In the genomic region with DNA sequence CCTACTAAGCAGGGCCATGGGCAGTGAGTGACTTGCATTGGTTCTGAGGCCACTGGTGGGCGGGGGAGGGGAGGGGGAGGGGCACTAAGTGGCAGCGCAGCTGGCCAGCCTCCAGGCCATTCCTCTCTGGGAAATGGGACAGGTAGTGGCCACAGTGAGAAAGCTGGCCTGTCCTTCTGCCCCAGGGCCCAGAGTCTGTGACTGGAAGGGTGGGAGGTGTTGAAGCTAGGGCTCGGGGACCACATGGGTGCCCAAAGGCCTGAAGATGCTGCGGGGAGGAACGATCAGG, we compare ENCODE assay signal across 37 cellular contexts. TPM values are rescaled to one million over a fixed set of nuclear protein-coding genes. Genes with fewer than 3 reads are reported as not detected.
"Had no signal": no experiment of that assay in that cellular context is flagged by ENCODE, and none has a peak within 500 bp of the region (broad histone marks: within the 10 kb centered on the region; RNA-seq: fewer than 3 reads in every experiment).

No MANE protein-coding gene starts in this region.

- H3K36me3 Mint-ChIP-seq: activated CD4-positive, alpha-beta memory T cell treated with anti-CD3 and anti-CD28 coated beads for 36 hours; activated naive CD4-positive, alpha-beta T cell treated with anti-CD3 and anti-CD28 coated beads, Interleukin-2, amount 50 U/mL, for 24 hours; activated naive CD8-positive, alpha-beta T cell; activated naive CD8-positive, alpha-beta T cell treated with anti-CD3 and anti-CD28 coated beads, Interleukin-2, amount 10 ng/mL, durations not matched to agents 7 days and 5 days; brain had no signal

- H3K27me3 Mint-ChIP-seq: activated B cell treated with CpG ODN at 0.5 μM for 24 hours had no signal

- H3K9me3 ChIP-seq: ascending aorta had no signal

- H3K27ac Mint-ChIP-seq: activated B cell treated with CpG ODN at 0.5 μM for 24 hours; activated CD4-positive, alpha-beta memory T cell treated with anti-CD3 and anti-CD28 coated beads for 36 hours; activated CD4-positive, alpha-beta T cell treated with anti-CD3 and anti-CD28 coated beads, Interleukin-2, amount 10 ng/mL, durations not matched to agents 24 days and 14 days; activated CD8-positive, alpha-beta T cell treated with anti-CD3 and anti-CD28 coated beads for 36 hours; activated naive CD4-positive, alpha-beta T cell treated with anti-CD3 and anti-CD28 coated beads for 36 hours; activated naive CD4-positive, alpha-beta T cell treated with anti-CD3 and anti-CD28 coated beads, Interleukin-2, amount 50 U/mL, for 24 hours; activated naive CD8-positive, alpha-beta T cell; activated naive CD8-positive, alpha-beta T cell treated with anti-CD3 and anti-CD28 coated beads, Interleukin-2, amount 10 ng/mL, durations not matched to agents 7 days and 5 days; activated naive CD8-positive, alpha-beta T cell treated with anti-CD3 and anti-CD28 coated beads, Interleukin-2, amount 50 U/mL, for 24 hours; activated T-cell treated with anti-CD3 and anti-CD28 coated beads, Interleukin-2, amount 50 U/mL, for 72 hours; activated T-helper 1 cell treated with anti-CD3 and anti-CD28 coated beads, Interleukin-12 subunit alpha, Interleukin-12 subunit beta, Interleukin-2, Interleukin-4 antibody, amounts not matched to agents 30 ng/mL and 10 ng/mL and 1 ng/mL, durations not matched to agents 14 hours and 24 hours and 36 hours; activated T-helper 17 cell treated with anti-CD3 and anti-CD28 coated beads, Interleukin-2, amount 50 U/mL, for 72 hours; brain; T-helper 1 cell treated with Interleukin-12 subunit alpha and Interleukin-12 subunit beta and Interleukin-4 antibody, amounts not matched to agents 30 μg/mL and 1 μg/mL, for 36 hours; T-helper 2 cell treated with Interferon-gamma antibody and Interleukin-4, amounts not matched to agents 5 μg/mL and 100 μg/mL, for 36 hours had no signal

- H3K4me3 Mint-ChIP-seq: activated B cell treated with CpG ODN at 0.5 μM for 24 hours; activated CD4-positive, alpha-beta memory T cell treated with anti-CD3 and anti-CD28 coated beads for 36 hours; activated CD4-positive, alpha-beta T cell treated with anti-CD3 and anti-CD28 coated beads, Interleukin-2, amount 10 ng/mL, durations not matched to agents 24 days and 14 days; activated CD8-positive, alpha-beta T cell treated with anti-CD3 and anti-CD28 coated beads for 36 hours; activated naive CD4-positive, alpha-beta T cell treated with anti-CD3 and anti-CD28 coated beads for 36 hours; activated naive CD4-positive, alpha-beta T cell treated with anti-CD3 and anti-CD28 coated beads, Interleukin-2, amount 50 U/mL, for 24 hours; activated naive CD8-positive, alpha-beta T cell; activated naive CD8-positive, alpha-beta T cell treated with anti-CD3 and anti-CD28 coated beads, Interleukin-2, amount 10 ng/mL, durations not matched to agents 7 days and 5 days; activated naive CD8-positive, alpha-beta T cell treated with anti-CD3 and anti-CD28 coated beads, Interleukin-2, amount 50 U/mL, for 24 hours; activated T-cell treated with anti-CD3 and anti-CD28 coated beads, Interleukin-2, amount 50 U/mL, for 4 hours; activated T-cell treated with anti-CD3 and anti-CD28 coated beads, Interleukin-2, amount 50 U/mL, for 72 hours; activated T-helper 1 cell treated with anti-CD3 and anti-CD28 coated beads, Interleukin-12 subunit alpha, Interleukin-12 subunit beta, Interleukin-2, Interleukin-4 antibody, amounts not matched to agents 30 ng/mL and 10 ng/mL and 1 ng/mL, durations not matched to agents 14 hours and 24 hours and 36 hours; activated T-helper 17 cell treated with anti-CD3 and anti-CD28 coated beads, Interleukin-2, amount 50 U/mL, for 72 hours; brain; central memory CD8-positive, alpha-beta T cell; T-helper 1 cell treated with Interleukin-12 subunit alpha and Interleukin-12 subunit beta and Interleukin-4 antibody, amounts not matched to agents 30 μg/mL and 1 μg/mL, for 36 hours; T-helper 2 cell treated with Interferon-gamma antibody and Interleukin-4, amounts not matched to agents 5 μg/mL and 100 μg/mL, for 36 hours had no signal

- H3K27me3 ChIP-seq: ascending aorta had no signal

- DNase-seq: activated B cell treated with CpG ODN at 0.5 μM for 24 hours; activated CD4-positive, alpha-beta memory T cell treated with anti-CD3 and anti-CD28 coated beads for 36 hours; activated CD4-positive, alpha-beta T cell treated with anti-CD3 and anti-CD28 coated beads for 4 hours; activated CD4-positive, alpha-beta T cell treated with anti-CD3 and anti-CD28 coated beads, Interleukin-2, amount 10 ng/mL, durations not matched to agents 24 days and 14 days; activated CD4-positive, alpha-beta T cell treated with anti-CD3 and anti-CD28 coated beads, Interleukin-2, amount 50 U/mL, for 1 hour; activated CD4-positive, alpha-beta T cell treated with anti-CD3 and anti-CD28 coated beads, Interleukin-2, amount 50 U/mL, for 4 hours; activated CD4-positive, CD25-positive, alpha-beta regulatory T cell treated with anti-CD3 and anti-CD28 coated beads, Interleukin-2, amount 50 U/mL, for 72 hours; activated CD8-positive, alpha-beta memory T cell treated with anti-CD3 and anti-CD28 coated beads, Interleukin-2, amount 50 U/mL, for 4 hours; activated CD8-positive, alpha-beta T cell treated with anti-CD3 and anti-CD28 coated beads for 36 hours; activated effector memory CD4-positive, alpha-beta T cell treated with anti-CD3 and anti-CD28 coated beads, Interleukin-2, amount 50 U/mL, for 16 hours; activated gamma-delta T cell treated with Interleukin-2 at 50 U/mL for 16 hours; activated naive CD4-positive, alpha-beta T cell; activated naive CD4-positive, alpha-beta T cell treated with anti-CD3 and anti-CD28 coated beads for 36 hours; activated naive CD8-positive, alpha-beta T cell treated with anti-CD3 and anti-CD28 coated beads, Interleukin-2, amount 10 ng/mL, durations not matched to agents 7 days and 5 days; activated naive CD8-positive, alpha-beta T cell treated with anti-CD3 and anti-CD28 coated beads, Interleukin-2, amount 50 U/mL, for 24 hours; activated T-cell treated with anti-CD3 and anti-CD28 coated beads for 4 hours; activated T-cell treated with anti-CD3 and anti-CD28 coated beads, Interleukin-2, amount 50 U/mL, for 1 hour; activated T-cell treated with anti-CD3 and anti-CD28 coated beads, Interleukin-2, amount 50 U/mL, for 4 hours; activated T-cell treated with anti-CD3 and anti-CD28 coated beads, Interleukin-2, amount 50 U/mL, for 72 hours; amygdala; anterior cingulate cortex; cerebellar nuclear complex; T-helper 1 cell; T-helper 2 cell; T-helper 9 cell had no signal

- H3K36me3 ChIP-seq: ascending aorta, cardiac muscle cell had no signal

- H3K4me1 Mint-ChIP-seq: activated CD4-positive, alpha-beta T cell treated with anti-CD3 and anti-CD28 coated beads, Interleukin-2, amount 10 ng/mL, durations not matched to agents 24 days and 14 days; activated naive CD4-positive, alpha-beta T cell treated with anti-CD3 and anti-CD28 coated beads, Interleukin-2, amount 50 U/mL, for 24 hours; activated naive CD8-positive, alpha-beta T cell treated with anti-CD3 and anti-CD28 coated beads, Interleukin-2, amount 10 ng/mL, durations not matched to agents 7 days and 5 days; activated T-helper 17 cell treated with anti-CD3 and anti-CD28 coated beads, Interleukin-2, amount 50 U/mL, for 72 hours; brain; central memory CD8-positive, alpha-beta T cell had no signal

- H3K9me3 Mint-ChIP-seq: activated B cell treated with CpG ODN at 0.5 μM for 24 hours; activated CD4-positive, alpha-beta memory T cell treated with anti-CD3 and anti-CD28 coated beads for 36 hours; activated CD4-positive, alpha-beta T cell treated with anti-CD3 and anti-CD28 coated beads, Interleukin-2, amount 10 ng/mL, durations not matched to agents 24 days and 14 days; activated CD8-positive, alpha-beta T cell treated with anti-CD3 and anti-CD28 coated beads for 36 hours; activated naive CD4-positive, alpha-beta T cell treated with anti-CD3 and anti-CD28 coated beads for 36 hours; activated naive CD4-positive, alpha-beta T cell treated with anti-CD3 and anti-CD28 coated beads, Interleukin-2, amount 50 U/mL, for 24 hours; activated naive CD8-positive, alpha-beta T cell treated with anti-CD3 and anti-CD28 coated beads, Interleukin-2, amount 10 ng/mL, durations not matched to agents 7 days and 5 days; activated naive CD8-positive, alpha-beta T cell treated with anti-CD3 and anti-CD28 coated beads, Interleukin-2, amount 50 U/mL, for 24 hours; activated T-cell treated with anti-CD3 and anti-CD28 coated beads, Interleukin-2, amount 50 U/mL, for 4 hours; activated T-cell treated with anti-CD3 and anti-CD28 coated beads, Interleukin-2, amount 50 U/mL, for 72 hours; activated T-helper 1 cell treated with anti-CD3 and anti-CD28 coated beads, Interleukin-12 subunit alpha, Interleukin-12 subunit beta, Interleukin-2, Interleukin-4 antibody, amounts not matched to agents 30 ng/mL and 10 ng/mL and 1 ng/mL, durations not matched to agents 14 hours and 24 hours and 36 hours; activated T-helper 17 cell treated with anti-CD3 and anti-CD28 coated beads, Interleukin-2, amount 50 U/mL, for 72 hours; brain; central memory CD8-positive, alpha-beta T cell; T-helper 1 cell treated with Interleukin-12 subunit alpha and Interleukin-12 subunit beta and Interleukin-4 antibody, amounts not matched to agents 30 μg/mL and 1 μg/mL, for 36 hours; T-helper 2 cell treated with Interferon-gamma antibody and Interleukin-4, amounts not matched to agents 5 μg/mL and 100 μg/mL, for 36 hours had no signal

- H3K27ac ChIP-seq: ascending aorta, cardiac muscle cell, VCaP had no signal

- H3K4me3 ChIP-seq: ascending aorta, cardiac muscle cell had no signal

- H3K4me1 ChIP-seq: ascending aorta had no signal

RNA-seq across cellular contexts. Expression of gene ALOX12B, which starts 0.4 kb away (rescaled TPM):
- total RNA-seq: ascending aorta had no signal

RNA-seq across cellular contexts. Expression of gene ALOXE3, which starts 30.4 kb away (rescaled TPM):
- total RNA-seq: activated B cell treated with CpG ODN at 0.5 μM for 24 hours; activated CD4-positive, alpha-beta T cell treated with anti-CD3 and anti-CD28 coated beads, Interleukin-2, amount 10 ng/mL, durations not matched to agents 24 days and 14 days; activated naive CD4-positive, alpha-beta T cell treated with anti-CD3 and anti-CD28 coated beads for 36 hours; activated naive CD8-positive, alpha-beta T cell treated with anti-CD3 and anti-CD28 coated beads, Interleukin-2, amount 10 ng/mL, durations not matched to agents 7 days and 5 days; activated T-cell treated with anti-CD3 and anti-CD28 coated beads, Interleukin-2, amount 50 U/mL, for 4 hours; activated T-cell treated with anti-CD3 and anti-CD28 coated beads, Interleukin-2, amount 50 U/mL, for 72 hours; activated T-helper 1 cell treated with anti-CD3 and anti-CD28 coated beads, Interleukin-12 subunit alpha, Interleukin-12 subunit beta, Interleukin-2, Interleukin-4 antibody, amounts not matched to agents 30 ng/mL and 10 ng/mL and 1 ng/mL, durations not matched to agents 14 hours and 24 hours and 36 hours; ascending aorta; cardiac muscle cell had no signal

RNA-seq across cellular contexts. Expression of gene HES7, which starts 36.0 kb away (rescaled TPM):
- total RNA-seq: ascending aorta had no signal

RNA-seq across cellular contexts. Expression of gene ALOX15B, which starts 49.0 kb away (rescaled TPM):
- total RNA-seq: activated B cell treated with CpG ODN at 0.5 μM for 24 hours; activated CD4-positive, alpha-beta memory T cell treated with anti-CD3 and anti-CD28 coated beads for 36 hours; activated CD4-positive, alpha-beta T cell treated with anti-CD3 and anti-CD28 coated beads, Interleukin-2, amount 10 ng/mL, durations not matched to agents 24 days and 14 days; activated CD8-positive, alpha-beta memory T cell treated with anti-CD3 and anti-CD28 coated beads for 36 hours; activated naive CD4-positive, alpha-beta T cell treated with anti-CD3 and anti-CD28 coated beads for 36 hours; activated naive CD8-positive, alpha-beta T cell treated with anti-CD3 and anti-CD28 coated beads, Interleukin-2, amount 10 ng/mL, durations not matched to agents 7 days and 5 days; activated T-helper 1 cell treated with anti-CD3 and anti-CD28 coated beads, Interleukin-12 subunit alpha, Interleukin-12 subunit beta, Interleukin-2, Interleukin-4 antibody, amounts not matched to agents 30 ng/mL and 10 ng/mL and 1 ng/mL, durations not matched to agents 14 hours and 24 hours and 36 hours had no signal
